In the genomic region with DNA sequence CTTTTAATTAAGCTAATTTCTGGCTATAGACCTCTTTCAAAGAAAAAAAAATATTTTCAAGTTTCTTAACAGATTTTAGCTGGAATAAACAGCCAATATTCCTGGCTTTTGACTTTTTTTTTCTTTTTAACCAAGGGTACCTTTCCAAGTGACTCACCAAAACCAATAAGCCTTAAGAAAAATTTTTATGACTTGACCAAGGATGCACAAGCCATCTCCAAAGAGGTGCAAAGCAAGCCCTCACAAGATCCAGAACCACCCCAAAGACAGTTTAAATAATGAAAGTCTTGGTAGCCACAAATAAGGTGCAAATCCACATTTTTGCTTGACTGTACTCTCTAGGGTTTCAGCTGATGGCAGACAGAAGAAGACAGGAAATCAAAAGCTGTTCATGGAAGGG, we compare ENCODE assay signal across 21 cellular contexts.
"Had no signal": no experiment of that assay in that cellular context is flagged by ENCODE, and none has a peak within 500 bp of the region (broad histone marks: within the 10 kb centered on the region; RNA-seq: fewer than 3 reads in every experiment).

No MANE protein-coding gene starts in this region.

- H3K9me3 ChIP-seq: ovary had no signal

- ATAC-seq: activated CD8-positive, alpha-beta memory T cell treated with anti-CD3 and anti-CD28 coated beads, Interleukin-2, amount 10 ng/mL, durations not matched to agents 7 days and 5 days; activated CD8-positive, alpha-beta T cell treated with anti-CD3 and anti-CD28 coated beads for 36 hours; left lung; natural killer cell treated with Interleukin-12 subunit alpha and Interleukin-12 subunit beta and Interleukin-15 and Interleukin-18, amount 100 ng/mL, for 72 hours; right cardiac atrium; stimulated activated naive CD8-positive, alpha-beta T cell treated with anti-CD3 and anti-CD28 coated beads, Interleukin-15, amount 100 ng/mL, for 72 hours; T-helper 17 cell had no signal

- DNase-seq: activated CD4-positive, alpha-beta T cell treated with anti-CD3 and anti-CD28 coated beads for 48 hours; activated CD4-positive, CD25-positive, alpha-beta regulatory T cell; activated CD8-positive, alpha-beta memory T cell treated with anti-CD3 and anti-CD28 coated beads, Interleukin-2, amount 10 ng/mL, durations not matched to agents 7 days and 5 days; activated CD8-positive, alpha-beta T cell treated with anti-CD3 and anti-CD28 coated beads for 36 hours; activated gamma-delta T cell; activated T-cell treated with anti-CD3 and anti-CD28 coated beads for 4 hours; anterior cingulate cortex; erythroblast; foreskin melanocyte; immature natural killer cell; kidney glomerular epithelial cell; left lung; ovary; right cardiac atrium; stimulated activated CD4-positive, alpha-beta T cell treated with anti-CD3 and anti-CD28 coated beads, Interleukin-4, amount 100 ng/mL, for 4 hours; stimulated activated naive CD8-positive, alpha-beta T cell treated with anti-CD3 and anti-CD28 coated beads, Interleukin-15, amount 100 ng/mL, for 72 hours; T-helper 17 cell; transverse colon; uterus had no signal

- H3K36me3 ChIP-seq: left lung, ovary, transverse colon, uterus had no signal

- H3K27me3 ChIP-seq: left lung, ovary, transverse colon, uterus had no signal

- H3K27ac ChIP-seq: left lung, ovary, transverse colon, uterus had no signal

- H3K4me1 ChIP-seq: left lung had no signal

- H3K4me3 ChIP-seq: left lung, lung, ovary, transverse colon, uterus had no signal
